Comparison of ENCODE assay signal across 1 cellular context in the genomic region with DNA sequence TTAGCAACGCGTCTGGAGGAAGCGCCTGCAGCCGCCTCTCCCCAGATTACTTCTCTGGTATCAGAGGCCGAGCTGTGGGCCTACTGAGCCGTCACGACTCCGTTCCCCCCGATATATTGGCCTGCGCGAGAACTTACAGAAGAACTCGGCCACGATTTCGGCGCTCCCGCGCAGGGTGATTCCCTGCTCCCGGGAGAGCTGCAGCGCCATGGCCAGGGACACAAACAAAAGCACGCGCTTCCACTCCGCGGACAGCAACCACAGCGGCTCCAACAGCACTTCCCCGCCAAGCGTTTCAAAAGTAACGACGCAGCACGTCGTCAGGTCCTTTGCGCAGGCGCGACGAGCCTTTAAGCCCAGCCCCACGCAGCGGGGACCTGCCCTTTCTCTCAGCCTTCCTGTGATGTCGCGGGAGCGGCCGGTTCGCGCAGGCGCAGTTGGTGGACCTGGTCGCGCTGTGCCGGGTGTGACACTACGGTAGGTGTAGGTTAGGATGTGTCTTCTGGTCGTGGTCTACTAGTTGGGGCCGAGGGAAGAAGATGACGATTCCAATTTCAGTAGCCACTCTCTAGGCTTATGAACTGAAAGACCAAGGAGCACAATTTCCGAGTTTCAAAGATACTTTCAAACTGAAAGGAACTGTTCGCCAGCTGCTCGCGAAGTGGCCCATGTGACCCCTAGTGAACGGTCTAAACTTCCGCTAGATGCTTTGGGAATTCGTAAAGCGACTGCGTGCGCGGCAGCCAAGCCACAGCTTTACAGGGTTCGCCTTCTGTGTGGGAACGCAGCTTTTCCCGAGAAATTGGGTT.
A peak's percentile ranks its signal among the peaks of the same experiment; 100 is the strongest.
TF ChIP-seq lines count a peak whose summit lies in the region.

A gene (minus strand): TSS at position 324 of the 809 bp plus-strand sequence. CDS start 114 bp downstream, at position 210.

TF ChIP-seq in K562, 482 proteins besides CTCF, POLR2A, EP300 and RAD21 (continued from another document and continues in another):
- TF ChIP-seq, protein P1, sequence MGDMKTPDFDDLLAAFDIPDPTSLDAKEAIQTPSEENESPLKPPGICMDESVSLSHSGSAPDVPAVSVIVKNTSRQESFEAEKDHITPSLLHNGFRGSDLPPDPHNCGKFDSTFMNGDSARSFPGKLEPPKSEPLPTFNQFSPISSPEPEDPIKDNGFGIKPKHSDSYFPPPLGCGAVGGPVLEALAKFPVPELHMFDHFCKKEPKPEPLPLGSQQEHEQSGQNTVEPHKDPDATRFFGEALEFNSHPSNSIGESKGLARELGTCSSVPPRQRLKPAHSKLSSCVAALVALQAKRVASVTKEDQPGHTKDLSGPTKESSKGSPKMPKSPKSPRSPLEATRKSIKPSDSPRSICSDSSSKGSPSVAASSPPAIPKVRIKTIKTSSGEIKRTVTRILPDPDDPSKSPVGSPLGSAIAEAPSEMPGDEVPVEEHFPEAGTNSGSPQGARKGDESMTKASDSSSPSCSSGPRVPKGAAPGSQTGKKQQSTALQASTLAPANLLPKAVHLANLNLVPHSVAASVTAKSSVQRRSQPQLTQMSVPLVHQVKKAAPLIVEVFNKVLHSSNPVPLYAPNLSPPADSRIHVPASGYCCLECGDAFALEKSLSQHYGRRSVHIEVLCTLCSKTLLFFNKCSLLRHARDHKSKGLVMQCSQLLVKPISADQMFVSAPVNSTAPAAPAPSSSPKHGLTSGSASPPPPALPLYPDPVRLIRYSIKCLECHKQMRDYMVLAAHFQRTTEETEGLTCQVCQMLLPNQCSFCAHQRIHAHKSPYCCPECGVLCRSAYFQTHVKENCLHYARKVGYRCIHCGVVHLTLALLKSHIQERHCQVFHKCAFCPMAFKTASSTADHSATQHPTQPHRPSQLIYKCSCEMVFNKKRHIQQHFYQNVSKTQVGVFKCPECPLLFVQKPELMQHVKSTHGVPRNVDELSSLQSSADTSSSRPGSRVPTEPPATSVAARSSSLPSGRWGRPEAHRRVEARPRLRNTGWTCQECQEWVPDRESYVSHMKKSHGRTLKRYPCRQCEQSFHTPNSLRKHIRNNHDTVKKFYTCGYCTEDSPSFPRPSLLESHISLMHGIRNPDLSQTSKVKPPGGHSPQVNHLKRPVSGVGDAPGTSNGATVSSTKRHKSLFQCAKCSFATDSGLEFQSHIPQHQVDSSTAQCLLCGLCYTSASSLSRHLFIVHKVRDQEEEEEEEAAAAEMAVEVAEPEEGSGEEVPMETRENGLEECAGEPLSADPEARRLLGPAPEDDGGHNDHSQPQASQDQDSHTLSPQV (IDR thresholded peaks at IDR 0.05) = 0 out of 2 replicates have a peak, but pooled peaks have one; percentile 11
- TF ChIP-seq, protein P2, sequence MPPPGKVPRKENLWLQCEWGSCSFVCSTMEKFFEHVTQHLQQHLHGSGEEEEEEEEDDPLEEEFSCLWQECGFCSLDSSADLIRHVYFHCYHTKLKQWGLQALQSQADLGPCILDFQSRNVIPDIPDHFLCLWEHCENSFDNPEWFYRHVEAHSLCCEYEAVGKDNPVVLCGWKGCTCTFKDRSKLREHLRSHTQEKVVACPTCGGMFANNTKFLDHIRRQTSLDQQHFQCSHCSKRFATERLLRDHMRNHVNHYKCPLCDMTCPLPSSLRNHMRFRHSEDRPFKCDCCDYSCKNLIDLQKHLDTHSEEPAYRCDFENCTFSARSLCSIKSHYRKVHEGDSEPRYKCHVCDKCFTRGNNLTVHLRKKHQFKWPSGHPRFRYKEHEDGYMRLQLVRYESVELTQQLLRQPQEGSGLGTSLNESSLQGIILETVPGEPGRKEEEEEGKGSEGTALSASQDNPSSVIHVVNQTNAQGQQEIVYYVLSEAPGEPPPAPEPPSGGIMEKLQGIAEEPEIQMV (tag; conservative IDR thresholded peaks at IDR 0.05; ENCODE audit: low read depth) = no peak
- TF ChIP-seq ZNF408 (CRISPR knock-in tag; IDR thresholded peaks at IDR 0.05; ENCODE audit: low read depth) = no peak
- no peak for TF ChIP-seq SMAD2 (IDR thresholded peaks at IDR 0.05; ENCODE audit: low read depth, low read length)
- TF ChIP-seq ZNF830 (CRISPR knock-in tag; IDR thresholded peaks at IDR 0.05) = no peak
- peak; percentile 52 for TF ChIP-seq HMGN3 (IDR thresholded peaks at IDR 0.05; ENCODE audit: borderline replicate concordance, extremely low read depth, insufficient read length, low read depth, low read length)
- no peak for TF ChIP-seq CSDE1 (IDR thresholded peaks at IDR 0.05)
- TF ChIP-seq ELF4 (CRISPR knock-in tag; IDR thresholded peaks at IDR 0.05) = no peak
- no peak; the same call in 1 of the 2 replicates for TF ChIP-seq ZNF232 (CRISPR knock-in tag; IDR thresholded peaks at IDR 0.05)
- TF ChIP-seq, protein P3, sequence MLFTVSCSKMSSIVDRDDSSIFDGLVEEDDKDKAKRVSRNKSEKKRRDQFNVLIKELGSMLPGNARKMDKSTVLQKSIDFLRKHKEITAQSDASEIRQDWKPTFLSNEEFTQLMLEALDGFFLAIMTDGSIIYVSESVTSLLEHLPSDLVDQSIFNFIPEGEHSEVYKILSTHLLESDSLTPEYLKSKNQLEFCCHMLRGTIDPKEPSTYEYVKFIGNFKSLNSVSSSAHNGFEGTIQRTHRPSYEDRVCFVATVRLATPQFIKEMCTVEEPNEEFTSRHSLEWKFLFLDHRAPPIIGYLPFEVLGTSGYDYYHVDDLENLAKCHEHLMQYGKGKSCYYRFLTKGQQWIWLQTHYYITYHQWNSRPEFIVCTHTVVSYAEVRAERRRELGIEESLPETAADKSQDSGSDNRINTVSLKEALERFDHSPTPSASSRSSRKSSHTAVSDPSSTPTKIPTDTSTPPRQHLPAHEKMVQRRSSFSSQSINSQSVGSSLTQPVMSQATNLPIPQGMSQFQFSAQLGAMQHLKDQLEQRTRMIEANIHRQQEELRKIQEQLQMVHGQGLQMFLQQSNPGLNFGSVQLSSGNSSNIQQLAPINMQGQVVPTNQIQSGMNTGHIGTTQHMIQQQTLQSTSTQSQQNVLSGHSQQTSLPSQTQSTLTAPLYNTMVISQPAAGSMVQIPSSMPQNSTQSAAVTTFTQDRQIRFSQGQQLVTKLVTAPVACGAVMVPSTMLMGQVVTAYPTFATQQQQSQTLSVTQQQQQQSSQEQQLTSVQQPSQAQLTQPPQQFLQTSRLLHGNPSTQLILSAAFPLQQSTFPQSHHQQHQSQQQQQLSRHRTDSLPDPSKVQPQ (CRISPR knock-in tag; IDR thresholded peaks at IDR 0.05; ENCODE audit: borderline replicate concordance) = no peak
- TF ChIP-seq, protein P4, sequence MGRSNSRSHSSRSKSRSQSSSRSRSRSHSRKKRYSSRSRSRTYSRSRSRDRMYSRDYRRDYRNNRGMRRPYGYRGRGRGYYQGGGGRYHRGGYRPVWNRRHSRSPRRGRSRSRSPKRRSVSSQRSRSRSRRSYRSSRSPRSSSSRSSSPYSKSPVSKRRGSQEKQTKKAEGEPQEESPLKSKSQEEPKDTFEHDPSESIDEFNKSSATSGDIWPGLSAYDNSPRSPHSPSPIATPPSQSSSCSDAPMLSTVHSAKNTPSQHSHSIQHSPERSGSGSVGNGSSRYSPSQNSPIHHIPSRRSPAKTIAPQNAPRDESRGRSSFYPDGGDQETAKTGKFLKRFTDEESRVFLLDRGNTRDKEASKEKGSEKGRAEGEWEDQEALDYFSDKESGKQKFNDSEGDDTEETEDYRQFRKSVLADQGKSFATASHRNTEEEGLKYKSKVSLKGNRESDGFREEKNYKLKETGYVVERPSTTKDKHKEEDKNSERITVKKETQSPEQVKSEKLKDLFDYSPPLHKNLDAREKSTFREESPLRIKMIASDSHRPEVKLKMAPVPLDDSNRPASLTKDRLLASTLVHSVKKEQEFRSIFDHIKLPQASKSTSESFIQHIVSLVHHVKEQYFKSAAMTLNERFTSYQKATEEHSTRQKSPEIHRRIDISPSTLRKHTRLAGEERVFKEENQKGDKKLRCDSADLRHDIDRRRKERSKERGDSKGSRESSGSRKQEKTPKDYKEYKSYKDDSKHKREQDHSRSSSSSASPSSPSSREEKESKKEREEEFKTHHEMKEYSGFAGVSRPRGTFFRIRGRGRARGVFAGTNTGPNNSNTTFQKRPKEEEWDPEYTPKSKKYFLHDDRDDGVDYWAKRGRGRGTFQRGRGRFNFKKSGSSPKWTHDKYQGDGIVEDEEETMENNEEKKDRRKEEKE (IDR thresholded peaks at IDR 0.05; ENCODE audit: borderline replicate concordance in 1 of 2, control insufficient read depth in 1 of 2, low read depth in 2 of 2, low read length in 1 of 2) = no peak
- TF ChIP-seq, protein P5, sequence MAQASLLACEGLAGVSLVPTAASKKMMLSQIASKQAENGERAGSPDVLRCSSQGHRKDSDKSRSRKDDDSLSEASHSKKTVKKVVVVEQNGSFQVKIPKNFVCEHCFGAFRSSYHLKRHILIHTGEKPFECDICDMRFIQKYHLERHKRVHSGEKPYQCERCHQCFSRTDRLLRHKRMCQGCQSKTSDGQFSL (CRISPR knock-in tag; IDR thresholded peaks at IDR 0.05) = 0 out of 2 replicates have a peak, but pooled peaks have one; percentile 42
- TF ChIP-seq, protein P5 (tag; IDR thresholded peaks at IDR 0.05) = no peak
- TF ChIP-seq, protein P6, sequence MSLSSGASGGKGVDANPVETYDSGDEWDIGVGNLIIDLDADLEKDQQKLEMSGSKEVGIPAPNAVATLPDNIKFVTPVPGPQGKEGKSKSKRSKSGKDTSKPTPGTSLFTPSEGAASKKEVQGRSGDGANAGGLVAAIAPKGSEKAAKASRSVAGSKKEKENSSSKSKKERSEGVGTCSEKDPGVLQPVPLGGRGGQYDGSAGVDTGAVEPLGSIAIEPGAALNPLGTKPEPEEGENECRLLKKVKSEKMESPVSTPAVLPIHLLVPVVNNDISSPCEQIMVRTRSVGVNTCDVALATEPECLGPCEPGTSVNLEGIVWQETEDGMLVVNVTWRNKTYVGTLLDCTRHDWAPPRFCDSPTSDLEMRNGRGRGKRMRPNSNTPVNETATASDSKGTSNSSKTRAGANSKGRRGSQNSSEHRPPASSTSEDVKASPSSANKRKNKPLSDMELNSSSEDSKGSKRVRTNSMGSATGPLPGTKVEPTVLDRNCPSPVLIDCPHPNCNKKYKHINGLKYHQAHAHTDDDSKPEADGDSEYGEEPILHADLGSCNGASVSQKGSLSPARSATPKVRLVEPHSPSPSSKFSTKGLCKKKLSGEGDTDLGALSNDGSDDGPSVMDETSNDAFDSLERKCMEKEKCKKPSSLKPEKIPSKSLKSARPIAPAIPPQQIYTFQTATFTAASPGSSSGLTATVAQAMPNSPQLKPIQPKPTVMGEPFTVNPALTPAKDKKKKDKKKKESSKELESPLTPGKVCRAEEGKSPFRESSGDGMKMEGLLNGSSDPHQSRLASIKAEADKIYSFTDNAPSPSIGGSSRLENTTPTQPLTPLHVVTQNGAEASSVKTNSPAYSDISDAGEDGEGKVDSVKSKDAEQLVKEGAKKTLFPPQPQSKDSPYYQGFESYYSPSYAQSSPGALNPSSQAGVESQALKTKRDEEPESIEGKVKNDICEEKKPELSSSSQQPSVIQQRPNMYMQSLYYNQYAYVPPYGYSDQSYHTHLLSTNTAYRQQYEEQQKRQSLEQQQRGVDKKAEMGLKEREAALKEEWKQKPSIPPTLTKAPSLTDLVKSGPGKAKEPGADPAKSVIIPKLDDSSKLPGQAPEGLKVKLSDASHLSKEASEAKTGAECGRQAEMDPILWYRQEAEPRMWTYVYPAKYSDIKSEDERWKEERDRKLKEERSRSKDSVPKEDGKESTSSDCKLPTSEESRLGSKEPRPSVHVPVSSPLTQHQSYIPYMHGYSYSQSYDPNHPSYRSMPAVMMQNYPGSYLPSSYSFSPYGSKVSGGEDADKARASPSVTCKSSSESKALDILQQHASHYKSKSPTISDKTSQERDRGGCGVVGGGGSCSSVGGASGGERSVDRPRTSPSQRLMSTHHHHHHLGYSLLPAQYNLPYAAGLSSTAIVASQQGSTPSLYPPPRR (CRISPR knock-in tag; IDR thresholded peaks at IDR 0.05; ENCODE audit: borderline replicate concordance) = 0 out of 2 replicates have a peak, but pooled peaks have one; percentile 45
- no peak for TF ChIP-seq RBM17 (IDR thresholded peaks at IDR 0.05; ENCODE audit: borderline replicate concordance, low read depth, low read length)
- no peak for TF ChIP-seq KDM4B (IDR thresholded peaks at IDR 0.05; ENCODE audit: borderline replicate concordance in 2 of 2, low read depth in 1 of 2)
- TF ChIP-seq E2F3 (CRISPR knock-in tag; IDR thresholded peaks at IDR 0.05) = no peak
- TF ChIP-seq HSF4 (CRISPR knock-in tag; IDR thresholded peaks at IDR 0.05; ENCODE audit: borderline replicate concordance) = no peak
- TF ChIP-seq BACH1 (tag; IDR thresholded peaks at IDR 0.05) = no peak
- TF ChIP-seq, protein P7, sequence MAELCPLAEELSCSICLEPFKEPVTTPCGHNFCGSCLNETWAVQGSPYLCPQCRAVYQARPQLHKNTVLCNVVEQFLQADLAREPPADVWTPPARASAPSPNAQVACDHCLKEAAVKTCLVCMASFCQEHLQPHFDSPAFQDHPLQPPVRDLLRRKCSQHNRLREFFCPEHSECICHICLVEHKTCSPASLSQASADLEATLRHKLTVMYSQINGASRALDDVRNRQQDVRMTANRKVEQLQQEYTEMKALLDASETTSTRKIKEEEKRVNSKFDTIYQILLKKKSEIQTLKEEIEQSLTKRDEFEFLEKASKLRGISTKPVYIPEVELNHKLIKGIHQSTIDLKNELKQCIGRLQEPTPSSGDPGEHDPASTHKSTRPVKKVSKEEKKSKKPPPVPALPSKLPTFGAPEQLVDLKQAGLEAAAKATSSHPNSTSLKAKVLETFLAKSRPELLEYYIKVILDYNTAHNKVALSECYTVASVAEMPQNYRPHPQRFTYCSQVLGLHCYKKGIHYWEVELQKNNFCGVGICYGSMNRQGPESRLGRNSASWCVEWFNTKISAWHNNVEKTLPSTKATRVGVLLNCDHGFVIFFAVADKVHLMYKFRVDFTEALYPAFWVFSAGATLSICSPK (IDR thresholded peaks at IDR 0.05; ENCODE audit: borderline replicate concordance) = no peak
- peak; percentile 57 for TF ChIP-seq RBBP5 (IDR thresholded peaks at IDR 0.05; ENCODE audit: borderline replicate concordance, insufficient read depth, low read length, poor library complexity, severe bottlenecking)
- TF ChIP-seq CHD2 (IDR thresholded peaks at IDR 0.05; ENCODE audit: low read depth, low read length) = peak; percentile 92
- TF ChIP-seq, protein P8, sequence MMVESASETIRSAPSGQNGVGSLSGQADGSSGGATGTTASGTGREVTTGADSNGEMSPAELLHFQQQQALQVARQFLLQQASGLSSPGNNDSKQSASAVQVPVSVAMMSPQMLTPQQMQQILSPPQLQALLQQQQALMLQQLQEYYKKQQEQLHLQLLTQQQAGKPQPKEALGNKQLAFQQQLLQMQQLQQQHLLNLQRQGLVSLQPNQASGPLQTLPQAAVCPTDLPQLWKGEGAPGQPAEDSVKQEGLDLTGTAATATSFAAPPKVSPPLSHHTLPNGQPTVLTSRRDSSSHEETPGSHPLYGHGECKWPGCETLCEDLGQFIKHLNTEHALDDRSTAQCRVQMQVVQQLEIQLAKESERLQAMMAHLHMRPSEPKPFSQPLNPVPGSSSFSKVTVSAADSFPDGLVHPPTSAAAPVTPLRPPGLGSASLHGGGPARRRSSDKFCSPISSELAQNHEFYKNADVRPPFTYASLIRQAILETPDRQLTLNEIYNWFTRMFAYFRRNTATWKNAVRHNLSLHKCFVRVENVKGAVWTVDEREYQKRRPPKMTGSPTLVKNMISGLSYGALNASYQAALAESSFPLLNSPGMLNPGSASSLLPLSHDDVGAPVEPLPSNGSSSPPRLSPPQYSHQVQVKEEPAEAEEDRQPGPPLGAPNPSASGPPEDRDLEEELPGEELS (CRISPR knock-in tag; IDR thresholded peaks at IDR 0.05; ENCODE audit: borderline replicate concordance) = no peak
